In genomic region chr9:85726737-85727136, GRCh38 we compare ENCODE assay signal across 14 cellular contexts. TPM values are rescaled to one million over a fixed set of nuclear protein-coding genes. Genes with fewer than 3 reads are reported as not detected.
DNase-seq lines count a peak whose midpoint lies in the region; ATAC-seq and TF ChIP-seq lines count a peak whose summit lies in the region.
"Had no signal": no experiment of that assay in that cellular context is flagged by ENCODE, and none has a peak within 500 bp of the region (broad histone marks: within the 10 kb centered on the region; RNA-seq: fewer than 3 reads in every experiment).

No MANE protein-coding gene starts in this region.

- ATAC-seq in central memory CD8-positive, alpha-beta T cell (replicated peaks; ENCODE audit: extremely low read depth, poor library complexity, severe bottlenecking): no peak
- peak; percentile 54 to 56 (median 55) for ATAC-seq in natural killer cell
- ATAC-seq: CD8-positive, alpha-beta T cell; GM23338 had no signal

- H3K9ac ChIP-seq in neuronal stem cell (ENCODE audit: low read depth, low read length, poor library complexity): no peak overlapping the region
- H3K9ac ChIP-seq: BLaER1 treated with 17β-estradiol and CSF1 and Interleukin-3, amounts not matched to agents 10 nM and 100 nM had no signal

- H3K4me1 Mint-ChIP-seq in CD14-positive monocyte (peaks cover 81% of the 10 kb centered on the region), natural killer cell (peaks cover 78 to 89% of the 10 kb centered on the region in 2 donors)
- peaks cover 76 to 93% (median 91%) of the 10 kb centered on the region in 3 donors for H3K4me1 Mint-ChIP-seq in CD8-positive, alpha-beta memory T cell
- H3K4me1 Mint-ChIP-seq in central memory CD8-positive, alpha-beta T cell: peaks cover 73% of the 10 kb centered on the region

- H3K4me3 ChIP-seq in CD8-positive, alpha-beta memory T cell (ENCODE audit: low read length): no peak overlapping the region
- no peak overlapping the region for H3K4me3 ChIP-seq in neuronal stem cell (ENCODE audit: low read length in 2 of 2)
- H3K4me3 ChIP-seq: BLaER1 treated with 17β-estradiol and CSF1 and Interleukin-3, amounts not matched to agents 10 nM and 100 nM; GM23338 had no signal

- intact Hi-C loops in CD14-positive monocyte (cut with micrococcal nuclease): no loop called here
- intact Hi-C loops in natural killer cell (cut with micrococcal nuclease): loop anchor here (1.0 kb wide), 2 partner anchors 9 to 15 kb away; partner anchors contain the start of gene AGTPBP1

- no peak overlapping the region for H4K8ac ChIP-seq in neuronal stem cell (ENCODE audit: low read depth, low read length)

- H3K18ac ChIP-seq in neuronal stem cell (ENCODE audit: low read length): no peak overlapping the region

- no peak overlapping the region for H3K4ac ChIP-seq in neuronal stem cell (ENCODE audit: low read length)

- no peak overlapping the region for H3K23ac ChIP-seq in neuronal stem cell (ENCODE audit: low read depth, low read length, poor library complexity)

- H2BK15ac ChIP-seq in neuronal stem cell (ENCODE audit: low read length): no peak overlapping the region

- DNase-seq in CD14-positive monocyte (ENCODE audit: low spot score): no peak
- DNase-seq in CD8-positive, alpha-beta memory T cell: no peak
- DNase-seq in central memory CD8-positive, alpha-beta T cell (ENCODE audit: low spot score in 2 of 2): no peak
- no peak for DNase-seq in natural killer cell
- DNase-seq in central memory CD4-positive, alpha-beta T cell: no peak
- DNase-seq in DMS53 treated with DMSO at 0.1 percent for 48 hours (lab: John Stamatoyannopoulos, UW; ENCODE audit: unreplicated experiment): no peak
- no peak for DNase-seq in neuronal stem cell (ENCODE audit: low spot score)
- DNase-seq: ACHN; CD8-positive, alpha-beta T cell; H7; IMR-90 had no signal

- H4K91ac ChIP-seq in neuronal stem cell (ENCODE audit: low read depth, low read length, poor library complexity): no peak overlapping the region

- no peak overlapping the region for H2BK5ac ChIP-seq in neuronal stem cell (ENCODE audit: low read length)

- POLR2A ChIA-PET in CD8-positive, alpha-beta memory T cell (lab: Charles Lee): interaction anchor here (0.6 kb wide), 1 partner anchor 68 kb away, joined by 3 read pairs; no protein-coding TSS in a partner anchor

- no peaks in the 10 kb centered on the region for H3K27me3 ChIP-seq in CD8-positive, alpha-beta memory T cell (ENCODE audit: insufficient read depth, low read length, poor library complexity, severe bottlenecking)
- H3K27me3 ChIP-seq in neuronal stem cell (ENCODE audit: control insufficient read depth in 3 of 3, insufficient read depth in 3 of 3, low read depth in 1 of 3, low read length in 3 of 3): no peaks in the 10 kb centered on the region
- H3K27me3 ChIP-seq: BLaER1 treated with 17β-estradiol and CSF1 and Interleukin-3, amounts not matched to agents 10 nM and 100 nM had no signal

- H2BK12ac ChIP-seq in neuronal stem cell (ENCODE audit: low read length): no peak overlapping the region

- H3K79me1 ChIP-seq in neuronal stem cell (ENCODE audit: low read depth, low read length): peaks cover 2% of the 10 kb centered on the region

- no peak overlapping the region for H2BK120ac ChIP-seq in neuronal stem cell (ENCODE audit: low read depth, low read length)

- WGBS in neuronal stem cell (ENCODE audit: extremely low coverage in 2 of 2, insufficient read length in 2 of 2, insufficient replicate concordance in 1 of 2), 2 donors: no CpG with 5 or more reads among the region's 4 CpGs

- TF ChIP-seq CTCF in CD14-positive monocyte (IDR thresholded peaks at IDR 0.05) (no peak), natural killer cell (IDR thresholded peaks at IDR 0.05) (no peak)

- no peaks in the 10 kb centered on the region for H3K36me3 ChIP-seq in CD8-positive, alpha-beta memory T cell (ENCODE audit: insufficient read depth, low read length)
- H3K36me3 ChIP-seq in neuronal stem cell (replicated peaks in 1 of 2; ENCODE audit: control insufficient read depth in 2 of 2, insufficient read depth in 2 of 2, low read length in 2 of 2): peaks cover 2 to 14% of the 10 kb centered on the region in 2 donors

- H3K36me3 Mint-ChIP-seq in CD14-positive monocyte (peaks cover 20 to 25% of the 10 kb centered on the region in 2 donors), natural killer cell (peaks cover 7% of the 10 kb centered on the region)
- peaks cover 8 to 9% (median 9%) of the 10 kb centered on the region in 3 donors for H3K36me3 Mint-ChIP-seq in CD8-positive, alpha-beta memory T cell
- H3K36me3 Mint-ChIP-seq in central memory CD8-positive, alpha-beta T cell (ENCODE audit: insufficient read depth): peaks cover 8% of the 10 kb centered on the region

- H3K4me1 ChIP-seq in CD8-positive, alpha-beta memory T cell (ENCODE audit: insufficient read depth, low read length): peaks cover 52% of the 10 kb centered on the region
- H3K4me1 ChIP-seq in neuronal stem cell (ENCODE audit: control insufficient read depth in 2 of 2, insufficient read depth in 1 of 2, low read depth in 1 of 2, low read length in 2 of 2): peaks cover 5 to 7% of the 10 kb centered on the region in 2 donors
- H3K4me1 ChIP-seq: Caco-2 had no signal

- H3K14ac ChIP-seq in neuronal stem cell (ENCODE audit: low read length): no peak overlapping the region

- no peak overlapping the region for H3K4me2 ChIP-seq in neuronal stem cell (ENCODE audit: insufficient read depth, low read length, poor library complexity, severe bottlenecking)
- H3K4me2 ChIP-seq: GM23338 had no signal

- H3K4me3 Mint-ChIP-seq in CD14-positive monocyte (no peak overlapping the region), natural killer cell (peak overlapping the region; percentile 61)
- peak overlapping the region in 4 of 7 donors; percentile 30 to 55 (median 40) for H3K4me3 Mint-ChIP-seq in CD8-positive, alpha-beta memory T cell
- no peak overlapping the region for H3K4me3 Mint-ChIP-seq in central memory CD8-positive, alpha-beta T cell
- H3K4me3 Mint-ChIP-seq: CD8-positive, alpha-beta T cell; GM23338 had no signal

- peaks cover 0 to 3% (median 0%) of the 10 kb centered on the region in 7 donors for H3K9me3 Mint-ChIP-seq in CD14-positive monocyte
- H3K9me3 Mint-ChIP-seq in CD8-positive, alpha-beta memory T cell: no peaks in the 10 kb centered on the region
- no peaks in the 10 kb centered on the region for H3K9me3 Mint-ChIP-seq in central memory CD8-positive, alpha-beta T cell
- peaks cover 0 to 2% of the 10 kb centered on the region in 2 donors for H3K9me3 Mint-ChIP-seq in natural killer cell
- H3K9me3 Mint-ChIP-seq: CD8-positive, alpha-beta T cell had no signal

- peaks cover 0 to 2% (median 0%) of the 10 kb centered on the region in 3 donors for H3K27me3 Mint-ChIP-seq in CD14-positive monocyte (ENCODE audit: low read depth in 3 of 3)
- no peaks in the 10 kb centered on the region for H3K27me3 Mint-ChIP-seq in CD8-positive, alpha-beta memory T cell
- no peaks in the 10 kb centered on the region for H3K27me3 Mint-ChIP-seq in central memory CD8-positive, alpha-beta T cell
- no peaks in the 10 kb centered on the region for H3K27me3 Mint-ChIP-seq in natural killer cell (ENCODE audit: low read depth in 2 of 2)

- H2AFZ ChIP-seq in neuronal stem cell (ENCODE audit: low read length): no peak overlapping the region
- H2AFZ ChIP-seq: GM23338 had no signal

- H3K27ac ChIP-seq in CD8-positive, alpha-beta memory T cell (ENCODE audit: low read depth, low read length): no peak overlapping the region
- no peak overlapping the region for H3K27ac ChIP-seq in neuronal stem cell (replicated peaks; ENCODE audit: low read length)

- CTCF ChIA-PET in CD8-positive, alpha-beta memory T cell (lab: Charles Lee): no interaction called here

- no peaks in the 10 kb centered on the region for H3K9me3 ChIP-seq in CD8-positive, alpha-beta memory T cell (ENCODE audit: low read length)
- H3K9me3 ChIP-seq in neuronal stem cell (replicated peaks in 1 of 2; ENCODE audit: control insufficient read depth in 2 of 2, insufficient read depth in 1 of 2, low read depth in 1 of 2, low read length in 2 of 2): peaks cover 0 to 26% of the 10 kb centered on the region in 2 donors
- H3K9me3 ChIP-seq: Caco-2 had no signal

- H2AK5ac ChIP-seq in neuronal stem cell (ENCODE audit: low read depth, low read length): no peak overlapping the region

- H3K27ac Mint-ChIP-seq in CD14-positive monocyte: peak overlapping the region in 6 of 7 donors; percentile 45 to 87 (median 72)
- H3K27ac Mint-ChIP-seq in CD8-positive, alpha-beta memory T cell: peak overlapping the region in 7 of 8 donors; percentile 13 to 64 (median 35)
- H3K27ac Mint-ChIP-seq in central memory CD8-positive, alpha-beta T cell (ENCODE audit: low read depth): peak overlapping the region; percentile 78
- H3K27ac Mint-ChIP-seq in natural killer cell: peak overlapping the region; percentile 84 to 86
- H3K27ac Mint-ChIP-seq: CD8-positive, alpha-beta T cell; GM23338 had no signal

RNA-seq across cellular contexts. Expression of gene AGTPBP1, which starts 15.0 kb away (rescaled TPM):
- 10 to 100 TPM; 77.0 to 90.3 TPM for polyA plus RNA-seq in CD14-positive monocyte
- 10 to 100 TPM; 27.5 to 30.2 TPM for total RNA-seq in CD8-positive, alpha-beta memory T cell
- 35.5 TPM for polyA plus RNA-seq in CD8-positive, alpha-beta memory T cell
- total RNA-seq in natural killer cell: 100 to 1,000 TPM; 140 to 150 (median 140) TPM
- polyA plus RNA-seq in neuronal stem cell (2013, experiment 1 of 2): 33.7 TPM
- polyA plus RNA-seq in neuronal stem cell (2013, experiment 2 of 2): 34.7 TPM

Comparison
In these comparisons a context has a peak if more than half of its experiments do, and no peak if none do; other contexts are left out.
1. H3K27ac Mint-ChIP-seq: peak in every context shown above with its lines; median percentile 85 in natural killer cell; 78 in central memory CD8-positive, alpha-beta T cell; 72 in CD14-positive monocyte; 35 in CD8-positive, alpha-beta memory T cell.
2. H3K4me3 Mint-ChIP-seq: peak in CD8-positive, alpha-beta memory T cell (4 of 7) and natural killer cell (single experiment); none in CD14-positive monocyte (0 of 2) and central memory CD8-positive, alpha-beta T cell (single experiment).
3. RNA of gene AGTPBP1, which starts 15.0 kb away (total RNA-seq): 140 to 150 TPM in natural killer cell; 27.5 to 30.2 TPM in CD8-positive, alpha-beta memory T cell; every median in the first group is over 4 times any median in the second.